In genomic region chr13:27650312-27650711, GRCh38 we compare ENCODE assay signal across 31 cellular contexts.
"Had no signal": no experiment of that assay in that cellular context is flagged by ENCODE, and none has a peak within 500 bp of the region (broad histone marks: within the 10 kb centered on the region; RNA-seq: fewer than 3 reads in every experiment).

No MANE protein-coding gene starts in this region.

- H3K4me3 ChIP-seq: left lung, lower lobe of right lung, pancreas, prostate gland, skin epidermis, stomach, testis, thyroid gland, transverse colon, upper lobe of left lung, vagina had no signal

- FAIRE-seq: islet of Langerhans, kidney, pancreas had no signal

- H3K4me3 Mint-ChIP-seq: immature natural killer cell; mesothelial cell of epicardium; naive thymus-derived CD4-positive, alpha-beta T cell; natural killer cell treated with Interleukin-12 subunit alpha and Interleukin-12 subunit beta and Interleukin-15 and Interleukin-18, amount 100 ng/mL, for 72 hours; stimulated activated naive B cell treated with anti-CD40 and anti-IgM and Interleukin-4, amounts not matched to agents 10 μg/mL and 1 μg/mL and 100 μg/mL, for 72 hours had no signal

- H3K27ac Mint-ChIP-seq: immature natural killer cell; mesothelial cell of epicardium; naive thymus-derived CD4-positive, alpha-beta T cell; natural killer cell treated with Interleukin-12 subunit alpha and Interleukin-12 subunit beta and Interleukin-15 and Interleukin-18, amount 100 ng/mL, for 72 hours; stimulated activated naive B cell treated with anti-CD40 and anti-IgM and Interleukin-4, amounts not matched to agents 10 μg/mL and 1 μg/mL and 100 μg/mL, for 72 hours had no signal

- H3K4me1 ChIP-seq: left lung, prostate gland, testis had no signal

- ATAC-seq: left colon; left lung; lower lobe of right lung; naive thymus-derived CD4-positive, alpha-beta T cell; natural killer cell treated with Interleukin-12 subunit alpha and Interleukin-12 subunit beta and Interleukin-15 and Interleukin-18, amount 100 ng/mL, for 72 hours; pancreas; right cardiac atrium; sciatic nerve; stimulated activated naive B cell treated with anti-CD40 and anti-IgM and Interleukin-4, amounts not matched to agents 10 μg/mL and 1 μg/mL and 100 μg/mL, for 72 hours; stimulated activated naive CD8-positive, alpha-beta T cell treated with anti-CD3 and anti-CD28 coated beads, Interleukin-15, Interleukin-2, amounts not matched to agents 100 U/mL and 50 U/mL, for 24 hours had no signal

- H3K27ac ChIP-seq: left lung, lower lobe of right lung, pancreas, prostate gland, skin epidermis, stomach, testis, thyroid gland, transverse colon, upper lobe of left lung, vagina had no signal

- H3K9me3 ChIP-seq: prostate gland, testis, thyroid gland, vagina had no signal

- DNase-seq: immature natural killer cell; kidney; left colon; left lung; lower lobe of right lung; mammary epithelial cell; mesenchymal stem cell; naive thymus-derived CD4-positive, alpha-beta T cell; nucleus accumbens; pancreas; posterior cingulate gyrus; retina; right cardiac atrium; stimulated activated CD4-positive, alpha-beta T cell treated with anti-CD3 and anti-CD28 coated beads, Interleukin-12 subunit alpha, Interleukin-12 subunit beta, amount 100 ng/mL, for 4 hours; stimulated activated CD4-positive, alpha-beta T cell treated with anti-CD3 and anti-CD28 coated beads, Interleukin-15, amount 100 ng/mL, for 24 hours; stimulated activated CD4-positive, alpha-beta T cell treated with anti-CD3 and anti-CD28 coated beads, Interleukin-2, amount 100 ng/mL, for 24 hours; stimulated activated CD4-positive, alpha-beta T cell treated with anti-CD3 and anti-CD28 coated beads, Interleukin-4, amount 100 ng/mL, for 1 hour; stimulated activated naive B cell treated with anti-CD40 and anti-IgM and Interleukin-4, amounts not matched to agents 10 μg/mL and 1 μg/mL and 100 μg/mL, for 72 hours; stimulated activated naive CD8-positive, alpha-beta T cell treated with anti-CD3 and anti-CD28 coated beads, Interleukin-15, Interleukin-2, amounts not matched to agents 100 U/mL and 50 U/mL, for 24 hours; stomach; testis; thyroid gland; transverse colon; upper lobe of left lung had no signal

- H3K27me3 ChIP-seq: left lung, pancreas, stomach, testis, thyroid gland, transverse colon, upper lobe of left lung, vagina had no signal

- H3K27me3 Mint-ChIP-seq: naive thymus-derived CD4-positive, alpha-beta T cell; natural killer cell treated with Interleukin-12 subunit alpha and Interleukin-12 subunit beta and Interleukin-15 and Interleukin-18, amount 100 ng/mL, for 72 hours; stimulated activated naive B cell treated with anti-CD40 and anti-IgM and Interleukin-4, amounts not matched to agents 10 μg/mL and 1 μg/mL and 100 μg/mL, for 72 hours had no signal
